ENCODE assay signal across 12 cellular contexts in the genomic region with DNA sequence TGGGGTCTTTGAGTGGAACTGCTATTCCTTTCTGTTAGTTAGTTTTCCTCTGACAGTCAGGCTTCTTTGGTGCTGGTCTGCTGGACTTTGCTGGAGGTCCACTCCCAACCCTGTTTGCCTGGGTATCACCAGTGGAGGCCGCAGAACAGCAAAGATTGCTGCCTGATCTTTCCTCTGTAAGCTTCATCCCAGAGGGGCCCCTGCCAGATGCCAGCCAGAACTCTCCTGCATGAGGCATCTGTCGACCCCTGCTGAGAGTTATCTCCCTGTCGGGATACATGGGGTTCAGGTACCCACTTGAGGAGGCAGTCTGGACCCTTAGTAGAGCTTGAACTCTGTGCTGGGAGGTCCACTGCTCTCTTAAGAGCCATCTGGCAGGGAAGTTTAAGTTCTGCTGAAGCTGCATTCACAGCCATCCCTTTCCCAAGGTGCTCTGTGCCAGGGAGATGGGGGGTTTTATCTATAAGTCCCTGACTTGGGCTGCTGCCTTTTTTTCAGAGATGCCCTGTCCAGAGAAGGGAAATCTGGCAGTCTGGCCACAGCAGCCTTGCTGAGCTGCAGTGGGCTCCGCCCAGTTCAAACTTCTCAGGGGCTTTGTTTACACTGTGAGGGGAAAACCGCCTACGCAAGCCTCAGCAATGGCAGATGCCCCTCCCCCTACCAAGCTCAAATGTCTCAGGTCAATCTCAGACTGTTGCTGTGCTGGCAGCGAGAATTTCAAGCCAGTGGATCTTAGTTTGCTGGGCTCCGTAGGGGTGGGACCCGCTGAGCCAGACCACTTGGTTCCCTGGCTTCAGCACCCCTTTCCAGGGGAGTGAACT.
DNase-seq lines count a peak whose midpoint lies in the region; ATAC-seq and TF ChIP-seq lines count a peak whose summit lies in the region.
"Had no signal": no experiment of that assay in that cellular context is flagged by ENCODE, and none has a peak within 500 bp of the region (broad histone marks: within the 10 kb centered on the region; RNA-seq: fewer than 3 reads in every experiment).

No MANE protein-coding gene starts in this region.

- H3K36me3 Mint-ChIP-seq in GM23338 (ENCODE audit: low read depth) (peaks cover 5% of the 10 kb centered on the region; the same call in 1 of the 3 replicates), nephron progenitor cell (ENCODE audit: low read depth) (peaks cover 59% of the 10 kb centered on the region)

- H3K27ac ChIP-seq in GM23338 (ENCODE audit: low read depth) (no peak overlapping the region), fibroblast of lung (ENCODE audit: insufficient read depth, low read length) (no peak overlapping the region), Peyer's patch (no peak overlapping the region), spleen (no peak overlapping the region)
- H3K27ac ChIP-seq: dorsolateral prefrontal cortex had no signal

- no peak overlapping the region for H3K9ac ChIP-seq in fibroblast of lung (ENCODE audit: insufficient read depth, low read length)

- H3K9me3 ChIP-seq in fibroblast of lung (ENCODE audit: control insufficient read depth, insufficient read depth, low read depth, low read length) = no peaks in the 10 kb centered on the region
- no peaks in the 10 kb centered on the region for H3K9me3 ChIP-seq in Peyer's patch
- H3K9me3 ChIP-seq in spleen = peaks cover 0 to 24% (median 17%) of the 10 kb centered on the region in 8 donors

- H3F3A ChIP-seq in GM23338 (replicated peaks; ENCODE audit: low read depth) = no peaks in the 10 kb centered on the region

- H3K36me3 ChIP-seq in GM23338 (ENCODE audit: insufficient read depth) = no peaks in the 10 kb centered on the region
- no peaks in the 10 kb centered on the region for H3K36me3 ChIP-seq in fibroblast of lung (ENCODE audit: control insufficient read depth, insufficient read depth, low read length)
- no peaks in the 10 kb centered on the region for H3K36me3 ChIP-seq in Peyer's patch
- no peaks in the 10 kb centered on the region for H3K36me3 ChIP-seq in spleen

- WGBS in spleen, 5 donors = 69 to 80% (median 75%) methylated on average over 9 of the region's 9 CpGs

- H3K4me3 ChIP-seq in GM23338 (peak overlapping the region; percentile 29; the same call in 1 of the 2 replicates), fibroblast of lung (replicated peaks in 1 of 4; ENCODE audit: control extremely low read depth in 1 of 4, insufficient read depth in 1 of 4, low read depth in 3 of 4, low read length in 4 of 4) (no peak overlapping the region), Peyer's patch (no peak overlapping the region), spleen (no peak overlapping the region)
- H3K4me3 ChIP-seq: dorsolateral prefrontal cortex had no signal

- no peaks in the 10 kb centered on the region for H3K9me2 ChIP-seq in GM23338 (ENCODE audit: insufficient read depth)

- H3K4me1 ChIP-seq in GM23338 (ENCODE audit: insufficient read depth) (peaks cover 18% of the 10 kb centered on the region), fibroblast of lung (ENCODE audit: control insufficient read depth, extremely low read depth, insufficient read depth, low read length) (no peaks in the 10 kb centered on the region), Peyer's patch (no peaks in the 10 kb centered on the region), spleen (no peaks in the 10 kb centered on the region)

- H3K27me3 ChIP-seq in GM23338 (ENCODE audit: insufficient read depth) (no peaks in the 10 kb centered on the region), fibroblast of lung (ENCODE audit: control insufficient read depth, insufficient read depth, low read length) (no peaks in the 10 kb centered on the region), Peyer's patch (no peaks in the 10 kb centered on the region), spleen (replicated peaks in 1 of 7) (peaks cover 0 to 11% (median 0%) of the 10 kb centered on the region in 7 donors)

- H2AFZ ChIP-seq in GM23338 = peak overlapping the region; percentile 95
- no peak overlapping the region for H2AFZ ChIP-seq in fibroblast of lung (ENCODE audit: low read length)

- TF ChIP-seq POLR2A in Peyer's patch (IDR thresholded peaks at IDR 0.05) = no peak
- no peak for TF ChIP-seq POLR2A in spleen (IDR thresholded peaks at IDR 0.05)

- intact Hi-C loops in spleen (cut with DNase I; ENCODE audit: low total_unique reads) = no loop called here

- H3K4me3 Mint-ChIP-seq in GM23338 = no peak overlapping the region
- no peak overlapping the region for H3K4me3 Mint-ChIP-seq in nephron progenitor cell
- H3K4me3 Mint-ChIP-seq: stimulated activated naive CD8-positive, alpha-beta T cell treated with anti-CD3 and anti-CD28 coated beads, Interleukin-15, Interleukin-2, amounts not matched to agents 100 ng/mL and 50 ng/mL, for 24 hours had no signal

- peak; percentile 92 for ATAC-seq in GM23338
- ATAC-seq in HG03095 (IDR thresholded peaks at IDR 0.05; ENCODE audit: unreplicated experiment) = no peak
- ATAC-seq: SK-N-SH treated with all-trans-retinoic acid at 6 μM for 48 hours had no signal

- TF ChIP-seq CTCF in GM23338 (conservative IDR thresholded peaks at IDR 0.05; ENCODE audit: low read depth in 2 of 2) = no peak
- TF ChIP-seq CTCF in fibroblast of lung (conservative IDR thresholded peaks at IDR 0.05 in 1 of 2, IDR thresholded peaks at IDR 0.05 in 1 of 2; ENCODE audit: low read depth in 1 of 2, low read length in 2 of 2) = no peak
- no peak for TF ChIP-seq CTCF in nephron progenitor cell (IDR thresholded peaks at IDR 0.05)
- TF ChIP-seq CTCF in Peyer's patch (IDR thresholded peaks at IDR 0.05) = no peak
- TF ChIP-seq CTCF in spleen (IDR thresholded peaks at IDR 0.05 in 8 of 11, conservative IDR thresholded peaks at IDR 0.05 in 3 of 11) = no peak

- H3K4me2 ChIP-seq in GM23338 (peak overlapping the region; percentile 66; the same call in 1 of the 2 replicates), fibroblast of lung (ENCODE audit: extremely low read depth, insufficient read depth, low read length) (no peak overlapping the region)

- H3K27ac Mint-ChIP-seq in GM23338 = no peak overlapping the region
- peak overlapping the region; percentile 51 for H3K27ac Mint-ChIP-seq in nephron progenitor cell
- H3K27ac Mint-ChIP-seq: activated T-helper 2 cell treated with anti-CD3 and anti-CD28 coated beads, Interferon-gamma antibody, Interleukin-2, Interleukin-4, amounts not matched to agents 10 μg/mL and 5 μg/mL and 100 μg/mL, durations not matched to agents 14 hours and 24 hours and 36 hours; stimulated activated naive CD8-positive, alpha-beta T cell treated with anti-CD3 and anti-CD28 coated beads, Interleukin-15, Interleukin-2, amounts not matched to agents 100 ng/mL and 50 ng/mL, for 24 hours had no signal

- DNase-seq in GM23338 (ENCODE audit: low spot score) (peak; percentile 78), NCI-H524 treated with DMSO at 0.1 percent for 48 hours (lab: John Stamatoyannopoulos, UW) (peak; percentile 95), fibroblast of lung (ENCODE audit: low read depth in 2 of 2) (peak; percentile 20 to 75), nephron progenitor cell (peak; percentile 71), Peyer's patch (no peak), NCI-H2029 (lab: John Stamatoyannopoulos, UW) (no peak), spleen (no peak)
- DNase-seq: dorsolateral prefrontal cortex had no signal

- H3K9me3 Mint-ChIP-seq in GM23338 (peaks cover 10% of the 10 kb centered on the region; the same call in 2 of the 3 replicates), nephron progenitor cell (peaks cover 94% of the 10 kb centered on the region)

- H3K79me2 ChIP-seq in GM23338 (replicated peaks; ENCODE audit: insufficient read depth) (no peaks in the 10 kb centered on the region), fibroblast of lung (ENCODE audit: control insufficient read depth, insufficient read depth, low read length) (no peaks in the 10 kb centered on the region)

- H3K4me1 Mint-ChIP-seq in GM23338 (peaks cover 18% of the 10 kb centered on the region), nephron progenitor cell (peaks cover 34% of the 10 kb centered on the region)

- H4K20me1 ChIP-seq in GM23338 (replicated peaks; ENCODE audit: insufficient read depth) (no peaks in the 10 kb centered on the region), fibroblast of lung (ENCODE audit: control insufficient read depth, extremely low read depth, insufficient read depth, low read length) (no peaks in the 10 kb centered on the region)

- H3K27me3 Mint-ChIP-seq in GM23338 (ENCODE audit: insufficient read depth, low read depth, poor library complexity) = peaks cover 4% of the 10 kb centered on the region
- H3K27me3 Mint-ChIP-seq in nephron progenitor cell (ENCODE audit: low read depth, poor library complexity) = no peaks in the 10 kb centered on the region

TF ChIP-seq in GM23338, 12 proteins besides CTCF, POLR2A, EP300 and RAD21:
- no peak for TF ChIP-seq JUNB (IDR thresholded peaks at IDR 0.05; ENCODE audit: unreplicated experiment)
- 0 out of 2 replicates have a peak, but pooled peaks have one; percentile 13 for TF ChIP-seq CREB1 (CRISPR knock-in tag; IDR thresholded peaks at IDR 0.05; ENCODE audit: low read depth)
- TF ChIP-seq ZNF331 (CRISPR knock-in tag; IDR thresholded peaks at IDR 0.05; ENCODE audit: low read depth) = no peak; the same call in 1 of the 2 replicates
- no peak for TF ChIP-seq ZNF114 (CRISPR knock-in tag; IDR thresholded peaks at IDR 0.05)
- TF ChIP-seq NANOG (IDR thresholded peaks at IDR 0.05; ENCODE audit: borderline replicate concordance) = no peak

Comparison
In these comparisons a context has a peak if more than half of its experiments do, and no peak if none do; other contexts are left out.
1. DNase-seq: peak in GM23338 (single experiment), NCI-H524 treated with DMSO at 0.1 percent for 48 hours (single experiment), fibroblast of lung (2 of 2) and nephron progenitor cell (single experiment); none in Peyer's patch (0 of 3), NCI-H2029 (single experiment) and spleen (single experiment).